In the genomic region with DNA sequence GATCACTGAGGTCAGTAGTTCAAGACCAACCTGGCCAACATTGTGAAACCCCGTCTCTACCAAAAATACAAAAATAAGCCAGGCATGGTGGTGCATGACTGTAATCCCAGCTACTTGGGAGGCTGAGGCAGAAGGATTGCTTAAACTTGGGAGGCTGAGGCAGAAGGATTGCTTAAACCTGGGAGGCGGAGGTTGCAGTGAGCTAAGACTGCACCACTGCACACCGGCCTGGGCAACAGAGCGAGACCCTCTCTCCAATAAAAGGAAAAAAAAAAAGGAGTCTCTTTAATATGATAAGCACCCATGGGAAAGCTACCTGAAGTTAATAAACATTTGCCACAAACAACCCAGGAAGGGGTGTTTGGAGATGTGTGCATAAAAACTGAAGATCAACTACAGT, we compare ENCODE assay signal across 1 cellular context.
TF ChIP-seq lines count a peak whose summit lies in the region.

No MANE protein-coding gene starts in this region.

TF ChIP-seq in GM12878, 131 proteins besides CTCF, POLR2A, EP300 and RAD21:
- TF ChIP-seq SMAD1 (IDR thresholded peaks at IDR 0.05; ENCODE audit: low read depth, partially characterized antibody) (no peak), HDAC6 (IDR thresholded peaks at IDR 0.05; ENCODE audit: unreplicated experiment) (no peak), BHLHE40 (IDR thresholded peaks at IDR 0.05; ENCODE audit: borderline replicate concordance in 1 of 2, low read depth in 2 of 2, low read length in 1 of 2) (no peak), ZNF217 (IDR thresholded peaks at IDR 0.05) (no peak), FOS (IDR thresholded peaks at IDR 0.05; ENCODE audit: borderline replicate concordance, extremely low read depth, insufficient read length) (no peak), NR2F1 (conservative IDR thresholded peaks at IDR 0.05) (no peak)
- TF ChIP-seq, protein P1, sequence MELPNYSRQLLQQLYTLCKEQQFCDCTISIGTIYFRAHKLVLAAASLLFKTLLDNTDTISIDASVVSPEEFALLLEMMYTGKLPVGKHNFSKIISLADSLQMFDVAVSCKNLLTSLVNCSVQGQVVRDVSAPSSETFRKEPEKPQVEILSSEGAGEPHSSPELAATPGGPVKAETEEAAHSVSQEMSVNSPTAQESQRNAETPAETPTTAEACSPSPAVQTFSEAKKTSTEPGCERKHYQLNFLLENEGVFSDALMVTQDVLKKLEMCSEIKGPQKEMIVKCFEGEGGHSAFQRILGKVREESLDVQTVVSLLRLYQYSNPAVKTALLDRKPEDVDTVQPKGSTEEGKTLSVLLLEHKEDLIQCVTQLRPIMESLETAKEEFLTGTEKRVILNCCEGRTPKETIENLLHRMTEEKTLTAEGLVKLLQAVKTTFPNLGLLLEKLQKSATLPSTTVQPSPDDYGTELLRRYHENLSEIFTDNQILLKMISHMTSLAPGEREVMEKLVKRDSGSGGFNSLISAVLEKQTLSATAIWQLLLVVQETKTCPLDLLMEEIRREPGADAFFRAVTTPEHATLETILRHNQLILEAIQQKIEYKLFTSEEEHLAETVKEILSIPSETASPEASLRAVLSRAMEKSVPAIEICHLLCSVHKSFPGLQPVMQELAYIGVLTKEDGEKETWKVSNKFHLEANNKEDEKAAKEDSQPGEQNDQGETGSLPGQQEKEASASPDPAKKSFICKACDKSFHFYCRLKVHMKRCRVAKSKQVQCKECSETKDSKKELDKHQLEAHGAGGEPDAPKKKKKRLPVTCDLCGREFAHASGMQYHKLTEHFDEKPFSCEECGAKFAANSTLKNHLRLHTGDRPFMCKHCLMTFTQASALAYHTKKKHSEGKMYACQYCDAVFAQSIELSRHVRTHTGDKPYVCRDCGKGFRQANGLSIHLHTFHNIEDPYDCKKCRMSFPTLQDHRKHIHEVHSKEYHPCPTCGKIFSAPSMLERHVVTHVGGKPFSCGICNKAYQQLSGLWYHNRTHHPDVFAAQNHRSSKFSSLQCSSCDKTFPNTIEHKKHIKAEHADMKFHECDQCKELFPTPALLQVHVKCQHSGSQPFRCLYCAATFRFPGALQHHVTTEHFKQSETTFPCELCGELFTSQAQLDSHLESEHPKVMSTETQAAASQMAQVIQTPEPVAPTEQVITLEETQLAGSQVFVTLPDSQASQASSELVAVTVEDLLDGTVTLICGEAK (IDR thresholded peaks at IDR 0.05; ENCODE audit: borderline replicate concordance) = no peak
- TF ChIP-seq, protein P2, sequence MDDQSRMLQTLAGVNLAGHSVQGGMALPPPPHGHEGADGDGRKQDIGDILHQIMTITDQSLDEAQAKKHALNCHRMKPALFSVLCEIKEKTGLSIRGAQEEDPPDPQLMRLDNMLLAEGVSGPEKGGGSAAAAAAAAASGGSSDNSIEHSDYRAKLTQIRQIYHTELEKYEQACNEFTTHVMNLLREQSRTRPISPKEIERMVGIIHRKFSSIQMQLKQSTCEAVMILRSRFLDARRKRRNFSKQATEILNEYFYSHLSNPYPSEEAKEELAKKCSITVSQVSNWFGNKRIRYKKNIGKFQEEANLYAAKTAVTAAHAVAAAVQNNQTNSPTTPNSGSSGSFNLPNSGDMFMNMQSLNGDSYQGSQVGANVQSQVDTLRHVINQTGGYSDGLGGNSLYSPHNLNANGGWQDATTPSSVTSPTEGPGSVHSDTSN (IDR thresholded peaks at IDR 0.05; ENCODE audit: insufficient replicate concordance, low read depth, low read length) = no peak
TF ChIP-seq in GM12878: peak in this region for 0.
